8 cellular contexts compared by ENCODE assay signal in the genomic region with DNA sequence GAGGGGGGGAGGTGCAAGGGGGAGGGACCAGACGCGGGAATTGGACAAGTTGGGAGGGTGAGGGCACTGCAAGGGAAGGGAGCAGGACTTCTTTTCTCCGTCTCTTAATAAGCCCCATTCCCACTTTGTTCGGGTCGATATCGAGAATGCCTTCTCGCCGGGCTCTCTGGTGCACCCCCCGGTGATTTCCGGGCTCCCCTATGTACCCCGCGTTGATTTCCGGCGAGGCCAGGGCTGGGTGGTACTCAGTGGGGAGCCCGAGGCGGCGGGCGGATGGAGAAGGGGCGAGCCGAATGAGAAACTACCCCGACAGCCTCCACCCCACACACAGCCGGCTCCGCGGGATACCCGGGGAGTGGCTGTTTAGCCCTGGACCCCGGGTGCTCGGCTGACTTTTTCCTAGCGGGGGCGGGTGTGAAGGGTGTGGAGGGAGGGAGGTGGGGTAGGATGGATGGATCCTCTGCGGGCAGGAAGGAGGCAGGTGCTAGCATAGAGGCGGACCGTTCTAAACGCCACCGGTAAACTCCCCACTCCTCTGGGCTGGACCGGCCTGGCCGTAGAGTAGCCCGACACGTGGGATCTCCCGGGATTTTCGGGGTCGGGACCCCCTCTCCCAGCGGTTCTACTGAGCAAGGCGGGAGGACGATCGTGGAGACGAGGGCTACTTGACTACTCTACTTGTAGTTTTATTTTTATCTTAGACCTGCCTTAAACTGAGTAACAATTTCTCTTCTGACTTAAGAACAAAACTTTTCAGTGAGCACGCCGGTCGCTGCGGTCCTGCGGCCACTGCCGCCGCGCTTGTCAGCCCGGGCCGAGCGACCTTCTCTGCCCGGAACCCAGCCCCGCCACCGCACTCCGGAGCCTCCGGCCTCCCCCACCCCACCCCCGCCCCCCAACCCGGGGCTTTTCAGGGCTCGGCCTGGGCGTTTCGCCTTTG. TPM values are rescaled to one million over a fixed set of nuclear protein-coding genes. Genes with fewer than 3 reads are reported as not detected.
DNase-seq lines count a peak whose midpoint lies in the region; ATAC-seq and TF ChIP-seq lines count a peak whose summit lies in the region.

No MANE protein-coding gene starts in this region.

- peak overlapping the region; percentile 12 for H3K27ac Mint-ChIP-seq in activated CD8-positive, alpha-beta T cell treated with anti-CD3 and anti-CD28 coated beads, Interleukin-2, amount 10 ng/mL, durations not matched to agents 7 days and 5 days

- peaks cover 34% of the 10 kb centered on the region for H3K4me1 Mint-ChIP-seq in activated CD8-positive, alpha-beta T cell treated with anti-CD3 and anti-CD28 coated beads, Interleukin-2, amount 10 ng/mL, durations not matched to agents 7 days and 5 days (ENCODE audit: low read depth)

- peaks cover 98% of the 10 kb centered on the region for H3K27me3 ChIP-seq in foreskin keratinocyte

- POLR2A ChIA-PET in AG04449 (lab: Yijun Ruan, JAX), result no interaction called here
- POLR2A ChIA-PET in activated CD8-positive, alpha-beta T cell treated with anti-CD3 and anti-CD28 coated beads, Interleukin-2, amount 10 ng/mL, durations not matched to agents 7 days and 5 days (lab: Charles Lee), result no interaction called here

- peak; percentile 65 for ATAC-seq in activated CD8-positive, alpha-beta T cell treated with anti-CD3 and anti-CD28 coated beads, Interleukin-2, amount 10 ng/mL, durations not matched to agents 7 days and 5 days
- ATAC-seq in foreskin keratinocyte (peak; percentile 37), HG03025 (IDR thresholded peaks at IDR 0.05; ENCODE audit: low FRiP score, unreplicated experiment) (no peak)

- DNase-seq in AG04449 (ENCODE audit: low read depth, low spot score) (no peak), HFF-Myc (ENCODE audit: extremely low read depth, low read depth) (no peak), foreskin keratinocyte (no peak), pons (ENCODE audit: low spot score) (peak; percentile 17), glomerular visceral epithelial cell (ENCODE audit: extremely low spot score) (no peak), Ammon's horn (ENCODE audit: low spot score) (no peak)
- DNase-seq in activated CD8-positive, alpha-beta T cell treated with anti-CD3 and anti-CD28 coated beads, Interleukin-2, amount 10 ng/mL, durations not matched to agents 7 days and 5 days, result peak; percentile 39

- peak overlapping the region; percentile 77 for H3K4me3 Mint-ChIP-seq in activated CD8-positive, alpha-beta T cell treated with anti-CD3 and anti-CD28 coated beads, Interleukin-2, amount 10 ng/mL, durations not matched to agents 7 days and 5 days

- no peaks in the 10 kb centered on the region for H3K9me3 Mint-ChIP-seq in activated CD8-positive, alpha-beta T cell treated with anti-CD3 and anti-CD28 coated beads, Interleukin-2, amount 10 ng/mL, durations not matched to agents 7 days and 5 days (ENCODE audit: insufficient read depth)

- H3K27me3 Mint-ChIP-seq in activated CD8-positive, alpha-beta T cell treated with anti-CD3 and anti-CD28 coated beads, Interleukin-2, amount 10 ng/mL, durations not matched to agents 7 days and 5 days (ENCODE audit: low read depth), result peaks cover 66% of the 10 kb centered on the region

- TF ChIP-seq CTCF in AG04449 (IDR thresholded peaks at IDR 0.05; ENCODE audit: insufficient read depth, low read length, missing control alignments) (no peak), HFF-Myc (IDR thresholded peaks at IDR 0.05; ENCODE audit: low read depth, low read length, missing control alignments) (no peak), foreskin keratinocyte (conservative IDR thresholded peaks at IDR 0.05) (no peak)

- no peak overlapping the region for H3K27ac ChIP-seq in foreskin keratinocyte

- no peaks in the 10 kb centered on the region for H3K36me3 Mint-ChIP-seq in activated CD8-positive, alpha-beta T cell treated with anti-CD3 and anti-CD28 coated beads, Interleukin-2, amount 10 ng/mL, durations not matched to agents 7 days and 5 days (ENCODE audit: low read depth)

- CTCF ChIA-PET in AG04449 (lab: Yijun Ruan, JAX), result interaction anchor here (0.6 to 1.3 kb wide), 2 partner anchors 203 to 247 kb away, joined by 3 to 4 read pairs; no protein-coding TSS in a partner anchor
- CTCF ChIA-PET in activated CD8-positive, alpha-beta T cell treated with anti-CD3 and anti-CD28 coated beads, Interleukin-2, amount 10 ng/mL, durations not matched to agents 7 days and 5 days (lab: Charles Lee), result no interaction called here

- no peaks in the 10 kb centered on the region for H3K4me1 ChIP-seq in foreskin keratinocyte

- H3K4me3 ChIP-seq in AG04449 (ENCODE audit: low read depth, low read length) (peak overlapping the region; percentile 46), HFF-Myc (replicated peaks; ENCODE audit: low read depth, low read length) (peak overlapping the region; percentile 25)

RNA-seq across cellular contexts. Expression of gene RNF220, which starts 1.0 kb away (rescaled TPM):
- total RNA-seq in activated CD8-positive, alpha-beta T cell treated with anti-CD3 and anti-CD28 coated beads, Interleukin-2, amount 10 ng/mL, durations not matched to agents 7 days and 5 days, result 10 to 100 TPM; 79.5 to 87.2 TPM
- total RNA-seq in foreskin keratinocyte, result 67.2 and 72.9 TPM in 2 replicates
- polyA plus RNA-seq in foreskin keratinocyte, result 72.2 and 72.3 TPM in 2 replicates

RNA-seq across cellular contexts. Expression of gene ERI3, which starts 51.0 kb away (rescaled TPM):
- total RNA-seq in activated CD8-positive, alpha-beta T cell treated with anti-CD3 and anti-CD28 coated beads, Interleukin-2, amount 10 ng/mL, durations not matched to agents 7 days and 5 days, result 10 to 100 TPM; 33.1 to 33.2 TPM
- total RNA-seq in foreskin keratinocyte, result 67.4 and 69.5 TPM in 2 replicates
- polyA plus RNA-seq in foreskin keratinocyte, result 81.0 and 81.8 TPM in 2 replicates

Comparison
In these comparisons a context has a peak if more than half of its experiments do, and no peak if none do; other contexts are left out.
1. DNase-seq: peak in activated CD8-positive, alpha-beta T cell treated with anti-CD3 and anti-CD28 coated beads, Interleukin-2, amount 10 ng/mL, durations not matched to agents 7 days and 5 days (single experiment) and pons (single experiment); none in AG04449 (single experiment), HFF-Myc (single experiment), foreskin keratinocyte (0 of 2), glomerular visceral epithelial cell (single experiment) and Ammon's horn (single experiment).